In genomic region chr16:1705688-1706385, GRCh38 we compare ENCODE assay signal across 8 cellular contexts. TPM values are rescaled to one million over a fixed set of nuclear protein-coding genes. Genes with fewer than 3 reads are reported as not detected.
DNase-seq lines count a peak whose midpoint lies in the region; ATAC-seq and FAIRE-seq lines count a peak whose summit lies in the region.

Gene MAPK8IP3 (plus strand): TSS chr16:1706195. CDS start chr16:1706340, 145 bp downstream.

- peak; percentile 60 for ATAC-seq in GM21367 (IDR thresholded peaks at IDR 0.05; ENCODE audit: unreplicated experiment)

- in situ Hi-C loops in Caki2 (cut with HindIII; ENCODE audit: low pct_unique_long_range_greater_than_20kb, low sequenced_read_pairs) (no loop called here), endometrial microvascular endothelial cells (cut with HindIII; ENCODE audit: inconsistent ontology term, low pct_unique_long_range_greater_than_20kb, low sequenced_read_pairs) (no loop called here)

- peak; percentile 98 for FAIRE-seq in HTR-8/SVneo (lab: Jason Lieb, UNC)

- DNase-seq in Caki2 (ENCODE audit: low read depth) (peak; percentile 98), HTR-8/SVneo (ENCODE audit: insufficient read length, low spot score) (peak; percentile 94), NOMO-1 treated with DMSO at 0.1 percent for 48 hours (lab: John Stamatoyannopoulos, UW; ENCODE audit: unreplicated experiment) (peak; percentile 78), midbrain (lab: John Stamatoyannopoulos, UW) (peak; percentile 93)
- peak; percentile 55 for DNase-seq in activated CD8-positive, alpha-beta memory T cell treated with anti-CD3 and anti-CD28 coated beads, Interleukin-2, amount 50 U/mL, for 1 hour (ENCODE audit: extremely low read depth)
- peak; percentile 86 to 89 for DNase-seq in stimulated activated CD8-positive, alpha-beta memory T cell treated with anti-CD3 and anti-CD28 coated beads, Interleukin-15, amount 100 ng/mL, for 48 hours (ENCODE audit: low read depth in 2 of 2)

RNA-seq across cellular contexts. Expression of gene MAPK8IP3, which starts in this region (rescaled TPM):
- 13.8 and 24.5 TPM in 2 replicates for total RNA-seq in Caki2 (2014; rRNA removed; shearing (Covaris generic); ENCODE audit: low replicate concordance)
- total RNA-seq in endometrial microvascular endothelial cells (ENCODE audit: inconsistent ontology term) = 35.8 TPM

Comparison
In these comparisons a context has a peak if more than half of its experiments do, and no peak if none do; other contexts are left out.
1. Peak in every context shown above with its lines: DNase-seq and ATAC-seq.